Comparison of ENCODE assay signal across 15 cellular contexts in genomic region chr6:143538374-143538773, GRCh38. TPM values are rescaled to one million over a fixed set of nuclear protein-coding genes. Genes with fewer than 3 reads are reported as not detected.
DNase-seq lines count a peak whose midpoint lies in the region; ATAC-seq and TF ChIP-seq lines count a peak whose summit lies in the region.
"Had no signal": no experiment of that assay in that cellular context is flagged by ENCODE, and none has a peak within 500 bp of the region (broad histone marks: within the 10 kb centered on the region; RNA-seq: fewer than 3 reads in every experiment).

No MANE protein-coding gene starts in this region.

- no peak for ATAC-seq in activated CD8-positive, alpha-beta memory T cell treated with anti-CD3 and anti-CD28 coated beads, Interleukin-2, amount 10 ng/mL, durations not matched to agents 7 days and 5 days
- ATAC-seq in PC-3 (no peak), HG02884 (IDR thresholded peaks at IDR 0.05; ENCODE audit: unreplicated experiment) (no peak), GM18519 (IDR thresholded peaks at IDR 0.05; ENCODE audit: low FRiP score, unreplicated experiment) (no peak)
- ATAC-seq: pancreas had no signal

- no peaks in the 10 kb centered on the region for H3K27me3 Mint-ChIP-seq in activated CD8-positive, alpha-beta memory T cell treated with anti-CD3 and anti-CD28 coated beads, Interleukin-2, amount 10 ng/mL, durations not matched to agents 7 days and 5 days
- H3K27me3 Mint-ChIP-seq in chondrocyte (ENCODE audit: low read depth): no peaks in the 10 kb centered on the region

- H3K9me3 ChIP-seq in PC-3 (ENCODE audit: low read length) (no peaks in the 10 kb centered on the region), osteoblast (ENCODE audit: low read depth, low read length) (no peaks in the 10 kb centered on the region)
- H3K9me3 ChIP-seq: pancreas, thyroid gland had no signal

- CTCF ChIA-PET in activated CD8-positive, alpha-beta memory T cell treated with anti-CD3 and anti-CD28 coated beads, Interleukin-2, amount 10 ng/mL, durations not matched to agents 7 days and 5 days (lab: Charles Lee): interaction anchor here (1.3 to 2.0 kb wide), 4 partner anchors 18 to 37 kb away, joined by 4 to 15 read pairs (median 5); partner anchors contain the start of gene FUCA2
- CTCF ChIA-PET in PC-3 (lab: Charles Lee): no interaction called here

- peaks cover 44% of the 10 kb centered on the region for H3K4me1 Mint-ChIP-seq in activated CD8-positive, alpha-beta memory T cell treated with anti-CD3 and anti-CD28 coated beads, Interleukin-2, amount 10 ng/mL, durations not matched to agents 7 days and 5 days
- peaks cover 8% of the 10 kb centered on the region for H3K4me1 Mint-ChIP-seq in chondrocyte (ENCODE audit: low read depth)

- H3K4me3 ChIP-seq in PC-3 (ENCODE audit: low read length) (no peak overlapping the region), osteoblast (ENCODE audit: insufficient read depth, low read length) (no peak overlapping the region)
- H3K4me3 ChIP-seq: lung, thyroid gland had no signal

- peak overlapping the region; percentile 82 for H3K4me3 Mint-ChIP-seq in activated CD8-positive, alpha-beta memory T cell treated with anti-CD3 and anti-CD28 coated beads, Interleukin-2, amount 10 ng/mL, durations not matched to agents 7 days and 5 days
- H3K4me3 Mint-ChIP-seq in chondrocyte (ENCODE audit: unreplicated experiment): peak overlapping the region; percentile 70

- TF ChIP-seq CTCF in PC-3 (conservative IDR thresholded peaks at IDR 0.05; ENCODE audit: low read depth, low read length) (no peak), chondrocyte (IDR thresholded peaks at IDR 0.05) (no peak), osteoblast (IDR thresholded peaks at IDR 0.05; ENCODE audit: extremely low read depth, low read depth, low read length) (no peak)

- H3K4me1 ChIP-seq in PC-3 (ENCODE audit: insufficient read depth, low read length) (peaks cover 7% of the 10 kb centered on the region; the same call in 1 of the 2 replicates), osteoblast (ENCODE audit: insufficient read depth, low read length) (peaks cover 5% of the 10 kb centered on the region)
- H3K4me1 ChIP-seq: pancreas had no signal

- H3K36me3 Mint-ChIP-seq in activated CD8-positive, alpha-beta memory T cell treated with anti-CD3 and anti-CD28 coated beads, Interleukin-2, amount 10 ng/mL, durations not matched to agents 7 days and 5 days: no peaks in the 10 kb centered on the region
- H3K36me3 Mint-ChIP-seq in chondrocyte (ENCODE audit: low read depth): no peaks in the 10 kb centered on the region

- H3F3A ChIP-seq in PC-3 (ENCODE audit: low read length, unreplicated experiment): no peaks in the 10 kb centered on the region

- intact Hi-C loops in PC-3 (cut with micrococcal nuclease): no loop called here

- BruUV-seq in PC-3 (replicated peaks; lab: Mats Ljungman, UMichigan): no TSS peak

- H3K9ac ChIP-seq in PC-3 (ENCODE audit: low read length): no peak overlapping the region

- H3K79me2 ChIP-seq in PC-3 (ENCODE audit: low read length) (peaks cover 14% of the 10 kb centered on the region; the same call in 1 of the 2 replicates), osteoblast (ENCODE audit: insufficient read depth, low read length) (peaks cover 21% of the 10 kb centered on the region)

- H3K9me3 Mint-ChIP-seq in activated CD8-positive, alpha-beta memory T cell treated with anti-CD3 and anti-CD28 coated beads, Interleukin-2, amount 10 ng/mL, durations not matched to agents 7 days and 5 days (ENCODE audit: low read depth): no peaks in the 10 kb centered on the region
- no peaks in the 10 kb centered on the region for H3K9me3 Mint-ChIP-seq in chondrocyte (ENCODE audit: low read depth)

- H3K36me3 ChIP-seq in PC-3 (ENCODE audit: low read depth, low read length) (no peaks in the 10 kb centered on the region), osteoblast (ENCODE audit: insufficient read depth, low read length) (no peaks in the 10 kb centered on the region)
- H3K36me3 ChIP-seq: pancreas, thyroid gland had no signal

- H3K27ac Mint-ChIP-seq in activated CD8-positive, alpha-beta memory T cell treated with anti-CD3 and anti-CD28 coated beads, Interleukin-2, amount 10 ng/mL, durations not matched to agents 7 days and 5 days: peak overlapping the region; percentile 79
- H3K27ac Mint-ChIP-seq in chondrocyte (ENCODE audit: unreplicated experiment): no peak overlapping the region

- no peaks in the 10 kb centered on the region for H3K9me2 ChIP-seq in PC-3 (replicated peaks; ENCODE audit: low read length)

- POLR2A ChIA-PET in PC-3 (lab: Charles Lee; ENCODE audit: unreplicated experiment): no interaction called here

- H4K20me1 ChIP-seq in PC-3 (ENCODE audit: low read length) (no peaks in the 10 kb centered on the region), osteoblast (ENCODE audit: insufficient read depth, low read length) (no peaks in the 10 kb centered on the region)

- DNase-seq in activated CD8-positive, alpha-beta memory T cell treated with anti-CD3 and anti-CD28 coated beads, Interleukin-2, amount 10 ng/mL, durations not matched to agents 7 days and 5 days: no peak
- no peak for DNase-seq in activated CD8-positive, alpha-beta memory T cell treated with anti-CD3 and anti-CD28 coated beads, Interleukin-2, amount 50 U/mL, for 48 hours
- no peak for DNase-seq in PC-3
- DNase-seq in chondrocyte (ENCODE audit: low spot score): no peak
- DNase-seq in osteoblast (ENCODE audit: insufficient read length, low spot score, missing footprints): no peak
- DNase-seq in COR-L47 (lab: John Stamatoyannopoulos, UW): no peak
- DNase-seq: amniotic stem cell, cortex of kidney, DMS153, NCI-H1105 treated with DMSO at 0.1 percent for 48 hours, pancreas, thyroid gland had no signal

- H3K27ac ChIP-seq in PC-3 (ENCODE audit: low read length) (no peak overlapping the region), osteoblast (ENCODE audit: low read depth, low read length) (no peak overlapping the region)
- H3K27ac ChIP-seq: thyroid gland had no signal

- H3K27me3 ChIP-seq in PC-3 (ENCODE audit: low read length) (no peaks in the 10 kb centered on the region), osteoblast (ENCODE audit: insufficient read depth, low read length) (no peaks in the 10 kb centered on the region)
- H3K27me3 ChIP-seq: pancreas, thyroid gland had no signal

- H3K4me2 ChIP-seq in PC-3 (ENCODE audit: low read length) (peak overlapping the region; percentile 80; the same call in 1 of the 2 replicates), osteoblast (ENCODE audit: insufficient read depth, low read length) (peak overlapping the region; percentile 91)

- H2AFZ ChIP-seq in PC-3 (ENCODE audit: low read length): no peak overlapping the region
- H2AFZ ChIP-seq in osteoblast (ENCODE audit: low read length): no peak overlapping the region

RNA-seq across cellular contexts. Expression of gene FUCA2, which starts 26.9 kb away (rescaled TPM):
- total RNA-seq in activated CD8-positive, alpha-beta memory T cell treated with anti-CD3 and anti-CD28 coated beads, Interleukin-2, amount 10 ng/mL, durations not matched to agents 7 days and 5 days: 10 to 100 TPM; 20.2 to 23.7 TPM
- 49.9 and 52.8 TPM in 2 replicates for total RNA-seq in PC-3 (2014; rRNA removed)
- total RNA-seq in chondrocyte: 52.4 to 57.6 TPM (median 54.4 TPM) in 3 replicates
- 64.8 and 70.7 TPM in 2 replicates for total RNA-seq in osteoblast
